8 cellular contexts compared by ENCODE assay signal in the genomic region with DNA sequence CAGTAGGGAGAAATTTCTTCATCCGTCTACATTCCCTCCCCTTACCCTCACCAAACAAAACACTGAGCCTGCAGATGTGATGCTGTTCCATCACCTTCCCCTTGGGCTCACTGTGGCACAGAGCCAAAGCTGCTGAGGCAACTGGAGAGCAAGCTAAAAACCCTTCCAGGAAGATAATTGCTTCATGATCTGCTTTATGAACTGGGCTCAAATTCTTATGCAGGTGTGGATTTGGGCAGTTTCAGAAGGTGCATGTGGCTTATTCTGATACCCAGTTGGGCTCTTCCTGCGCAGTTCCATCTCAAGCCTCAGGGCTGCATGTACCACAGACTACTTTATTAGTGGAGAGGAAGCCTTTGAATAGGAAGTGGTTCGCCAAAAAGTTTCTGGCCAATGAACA. TPM values are rescaled to one million over a fixed set of nuclear protein-coding genes. Genes with fewer than 3 reads are reported as not detected.
DNase-seq lines count a peak whose midpoint lies in the region; ATAC-seq and TF ChIP-seq lines count a peak whose summit lies in the region.
"Had no signal": no experiment of that assay in that cellular context is flagged by ENCODE, and none has a peak within 500 bp of the region (broad histone marks: within the 10 kb centered on the region; RNA-seq: fewer than 3 reads in every experiment).

No MANE protein-coding gene starts in this region.

- H3K4me1 ChIP-seq in SK-N-SH (ENCODE audit: control insufficient read depth in 1 of 2, insufficient read depth in 2 of 2, low read depth in 1 of 2, low read length in 1 of 2) = peaks cover 9 to 11% of the 10 kb centered on the region in 2 experiments; a peak in 1 of 4 replicates

- no peaks in the 10 kb centered on the region for H3K9me2 ChIP-seq in SK-N-SH

- WGBS in SK-N-SH (ENCODE audit: low lambda C conversion rate) = 92% methylated on average over 3 of the region's 3 CpGs

- TF ChIP-seq CTCF in WERI-Rb-1 (IDR thresholded peaks at IDR 0.05; ENCODE audit: low read depth, low read length) = 0 out of 2 replicates have a peak, but pooled peaks have one; percentile 6
- no peak for TF ChIP-seq CTCF in osteocyte (IDR thresholded peaks at IDR 0.05)
- TF ChIP-seq CTCF in SK-N-SH (IDR thresholded peaks at IDR 0.05) = no peak
- no peak for TF ChIP-seq CTCF in coronary artery (IDR thresholded peaks at IDR 0.05)

- DNase-seq in WERI-Rb-1 (no peak), osteocyte (ENCODE audit: extremely low spot score, unreplicated experiment) (no peak), NCI-H2227 treated with DMSO at 0.1 percent for 48 hours (lab: John Stamatoyannopoulos, UW) (no peak), SK-N-SH (no peak), coronary artery (ENCODE audit: low spot score) (no peak)
- DNase-seq: naive thymus-derived CD4-positive, alpha-beta T cell had no signal

- H3K36me3 Mint-ChIP-seq in osteocyte (ENCODE audit: unreplicated experiment) = peaks cover 23% of the 10 kb centered on the region

- H3K36me3 ChIP-seq in WERI-Rb-1 (peaks cover 47% of the 10 kb centered on the region), SK-N-SH (replicated peaks in 1 of 2; ENCODE audit: control insufficient read depth in 1 of 2, insufficient read depth in 2 of 2, low read length in 1 of 2) (peaks cover 27 to 48% of the 10 kb centered on the region in 2 experiments)

- H3K9me3 ChIP-seq in WERI-Rb-1 (ENCODE audit: severe bottlenecking) (no peaks in the 10 kb centered on the region), SK-N-SH (no peaks in the 10 kb centered on the region)

- TF ChIP-seq RAD21 in SK-N-SH (IDR thresholded peaks at IDR 0.05; ENCODE audit: low read length) = no peak

- POLR2A ChIA-PET in SK-N-SH (lab: Yijun Ruan, JAX) = no interaction called here

- no peak overlapping the region for H3K27ac ChIP-seq in WERI-Rb-1
- peak overlapping the region in 1 of 2 experiments; percentile 47; a peak in 2 of 4 replicates for H3K27ac ChIP-seq in SK-N-SH (ENCODE audit: low read depth in 2 of 2, low read length in 1 of 2)
- no peak overlapping the region for H3K27ac ChIP-seq in coronary artery

- no peak for TF ChIP-seq EP300 in SK-N-SH (IDR thresholded peaks at IDR 0.05; ENCODE audit: borderline replicate concordance in 1 of 2, low read depth in 1 of 2, low read length in 1 of 2)

- CTCF ChIA-PET in SK-N-SH (lab: Yijun Ruan, JAX) = interaction anchor here (0.6 kb wide), 1 partner anchor 167 kb away, joined by 3 read pairs; no protein-coding TSS in a partner anchor

- H2AFZ ChIP-seq in SK-N-SH (ENCODE audit: low read depth) = no peak overlapping the region

- H3K79me2 ChIP-seq in SK-N-SH (ENCODE audit: insufficient read depth) = no peaks in the 10 kb centered on the region

- peak overlapping the region; percentile 31 for H3K27ac Mint-ChIP-seq in osteocyte (ENCODE audit: unreplicated experiment)

- peaks cover 29% of the 10 kb centered on the region for H3K4me1 Mint-ChIP-seq in osteocyte (ENCODE audit: unreplicated experiment)

- H3K27me3 Mint-ChIP-seq in osteocyte (ENCODE audit: unreplicated experiment) = no peaks in the 10 kb centered on the region
- H3K27me3 Mint-ChIP-seq: naive thymus-derived CD4-positive, alpha-beta T cell had no signal

- H3K4me3 ChIP-seq in WERI-Rb-1 (ENCODE audit: low read depth, low read length) (no peak overlapping the region), SK-N-SH (ENCODE audit: low read depth in 2 of 2, low read length in 1 of 2) (no peak overlapping the region), coronary artery (no peak overlapping the region)

- no peaks in the 10 kb centered on the region for H3K27me3 ChIP-seq in WERI-Rb-1 (ENCODE audit: insufficient read depth, low read depth, severe bottlenecking)
- no peaks in the 10 kb centered on the region for H3K27me3 ChIP-seq in SK-N-SH (ENCODE audit: insufficient read depth)

- peak; percentile 71 for ATAC-seq in GM18505 (IDR thresholded peaks at IDR 0.05; ENCODE audit: unreplicated experiment)
- peak; percentile 83 for ATAC-seq in HG02678 (IDR thresholded peaks at IDR 0.05; ENCODE audit: unreplicated experiment)
- ATAC-seq: naive thymus-derived CD4-positive, alpha-beta T cell had no signal

- H3K9me3 Mint-ChIP-seq in osteocyte (ENCODE audit: unreplicated experiment) = no peaks in the 10 kb centered on the region
- H3K9me3 Mint-ChIP-seq: naive thymus-derived CD4-positive, alpha-beta T cell had no signal

- H3K4me3 Mint-ChIP-seq in osteocyte (ENCODE audit: unreplicated experiment) = no peak overlapping the region
- H3K4me3 Mint-ChIP-seq: naive thymus-derived CD4-positive, alpha-beta T cell had no signal

- H3K9ac ChIP-seq in SK-N-SH = no peak overlapping the region

- H4K20me1 ChIP-seq in SK-N-SH (ENCODE audit: insufficient read depth) = no peaks in the 10 kb centered on the region

- TF ChIP-seq POLR2A in GM18505 (IDR thresholded peaks at IDR 0.05; ENCODE audit: borderline replicate concordance, extremely low read depth, insufficient read depth, insufficient read length) = no peak

- no peak overlapping the region for H3K4me2 ChIP-seq in SK-N-SH

- H3F3A ChIP-seq in SK-N-SH (replicated peaks; ENCODE audit: insufficient read depth) = peaks cover 5% of the 10 kb centered on the region

TF ChIP-seq in SK-N-SH, 30 proteins besides CTCF, POLR2A, EP300 and RAD21:
- TF ChIP-seq SMC3 (IDR thresholded peaks at IDR 0.05; ENCODE audit: low read depth, low read length) = no peak
- TF ChIP-seq, protein P1, sequence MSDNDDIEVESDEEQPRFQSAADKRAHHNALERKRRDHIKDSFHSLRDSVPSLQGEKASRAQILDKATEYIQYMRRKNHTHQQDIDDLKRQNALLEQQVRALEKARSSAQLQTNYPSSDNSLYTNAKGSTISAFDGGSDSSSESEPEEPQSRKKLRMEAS (IDR thresholded peaks at IDR 0.05; ENCODE audit: low read depth) = no peak
- TF ChIP-seq FOSL2 (IDR thresholded peaks at IDR 0.05; ENCODE audit: borderline replicate concordance, low read depth) = no peak
- TF ChIP-seq, protein P2, sequence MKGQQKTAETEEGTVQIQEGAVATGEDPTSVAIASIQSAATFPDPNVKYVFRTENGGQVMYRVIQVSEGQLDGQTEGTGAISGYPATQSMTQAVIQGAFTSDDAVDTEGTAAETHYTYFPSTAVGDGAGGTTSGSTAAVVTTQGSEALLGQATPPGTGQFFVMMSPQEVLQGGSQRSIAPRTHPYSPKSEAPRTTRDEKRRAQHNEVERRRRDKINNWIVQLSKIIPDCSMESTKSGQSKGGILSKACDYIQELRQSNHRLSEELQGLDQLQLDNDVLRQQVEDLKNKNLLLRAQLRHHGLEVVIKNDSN (IDR thresholded peaks at IDR 0.05; ENCODE audit: borderline replicate concordance, low read depth) = no peak
- TF ChIP-seq RXRA (IDR thresholded peaks at IDR 0.05; ENCODE audit: borderline replicate concordance, low read depth) = no peak
- TF ChIP-seq, protein P3, sequence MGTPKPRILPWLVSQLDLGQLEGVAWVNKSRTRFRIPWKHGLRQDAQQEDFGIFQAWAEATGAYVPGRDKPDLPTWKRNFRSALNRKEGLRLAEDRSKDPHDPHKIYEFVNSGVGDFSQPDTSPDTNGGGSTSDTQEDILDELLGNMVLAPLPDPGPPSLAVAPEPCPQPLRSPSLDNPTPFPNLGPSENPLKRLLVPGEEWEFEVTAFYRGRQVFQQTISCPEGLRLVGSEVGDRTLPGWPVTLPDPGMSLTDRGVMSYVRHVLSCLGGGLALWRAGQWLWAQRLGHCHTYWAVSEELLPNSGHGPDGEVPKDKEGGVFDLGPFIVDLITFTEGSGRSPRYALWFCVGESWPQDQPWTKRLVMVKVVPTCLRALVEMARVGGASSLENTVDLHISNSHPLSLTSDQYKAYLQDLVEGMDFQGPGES (IDR thresholded peaks at IDR 0.05; ENCODE audit: low read depth, low read length) = no peak
- no peak for TF ChIP-seq ELF1 (IDR thresholded peaks at IDR 0.05)
- TF ChIP-seq GATA2 (CRISPR knock-in tag; IDR thresholded peaks at IDR 0.05) = no peak
- no peak for TF ChIP-seq MXI1 (IDR thresholded peaks at IDR 0.05; ENCODE audit: low read depth, low read length)
- TF ChIP-seq CHD2 (IDR thresholded peaks at IDR 0.05; ENCODE audit: low read length, partially characterized antibody) = no peak
- no peak for TF ChIP-seq RFX5 (IDR thresholded peaks at IDR 0.05; ENCODE audit: low read length)
- no peak for TF ChIP-seq YY1 (IDR thresholded peaks at IDR 0.05; ENCODE audit: low read depth)
- TF ChIP-seq SIN3A (IDR thresholded peaks at IDR 0.05; ENCODE audit: borderline replicate concordance, low read depth, low read length) = no peak
- TF ChIP-seq TAF1 (IDR thresholded peaks at IDR 0.05; ENCODE audit: borderline replicate concordance, low read depth, low read length) = no peak
- TF ChIP-seq TEAD4 (IDR thresholded peaks at IDR 0.05; ENCODE audit: borderline replicate concordance, insufficient read depth) = no peak

RNA-seq across cellular contexts. Expression of a gene that starts 58.3 kb away (rescaled TPM):
- 38.0 and 43.8 TPM in 2 replicates for total RNA-seq in osteocyte
- 54.2 and 66.6 TPM in 2 replicates for polyA plus RNA-seq in SK-N-SH (2012; rRNA removed)
- polyA plus RNA-seq in SK-N-SH (2012; cell fraction: cytosol; rRNA removed) = 89.0 and 113 TPM in 2 replicates
- polyA plus RNA-seq in SK-N-SH (2012; cell fraction: nucleus; rRNA removed) = 15.0 and 18.6 TPM in 2 replicates

RNA-seq across cellular contexts. Expression of a gene that starts 58.7 kb away (rescaled TPM):
- total RNA-seq in osteocyte = 74.2 and 85.6 TPM in 2 replicates
- 8.4 and 8.9 TPM in 2 replicates for polyA plus RNA-seq in SK-N-SH (2012; rRNA removed)
- 10.6 and 18.9 TPM in 2 replicates for polyA plus RNA-seq in SK-N-SH (2012; cell fraction: cytosol; rRNA removed)
- polyA plus RNA-seq in SK-N-SH (2012; cell fraction: nucleus; rRNA removed) = 13.0 and 14.0 TPM in 2 replicates
